In the genomic region with DNA sequence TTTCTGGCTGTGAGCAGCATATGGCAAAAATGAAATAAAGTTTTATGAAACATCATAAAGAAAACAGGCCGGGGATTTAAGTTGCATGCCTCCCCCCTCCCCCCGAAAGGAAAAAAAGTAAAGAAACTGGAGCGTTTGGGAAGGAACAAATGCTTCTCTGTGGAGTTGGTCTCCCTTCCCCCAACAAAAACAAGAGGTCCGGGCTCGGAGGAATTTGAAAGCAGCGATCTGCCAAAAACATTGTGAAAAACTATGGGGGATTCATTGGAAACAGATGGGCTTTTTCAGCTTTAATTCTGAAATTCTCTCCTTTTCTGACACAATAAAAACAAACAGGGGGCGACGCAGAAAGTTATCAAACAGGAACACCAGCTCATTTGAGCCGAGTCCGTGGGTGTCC, we compare ENCODE assay signal across 2 cellular contexts.
A peak's percentile ranks its signal among the peaks of the same experiment; 100 is the strongest.
TF ChIP-seq lines count a peak whose summit lies in the region.

No MANE protein-coding gene starts in this region.

TF ChIP-seq in A549, 52 proteins besides CTCF, POLR2A, EP300 and RAD21 (continued from another document):
- TF ChIP-seq ESRRA (IDR thresholded peaks at IDR 0.05; ENCODE audit: borderline replicate concordance, low read length) (no peak), EHMT2 (IDR thresholded peaks at IDR 0.05; ENCODE audit: low read depth) (no peak), HEYL (CRISPR knock-in tag; IDR thresholded peaks at IDR 0.05) (no peak), FOSL2 (IDR thresholded peaks at IDR 0.05) (no peak), FOSL2 (CRISPR knock-in tag; IDR thresholded peaks at IDR 0.05) (no peak), EHF (CRISPR knock-in tag; IDR thresholded peaks at IDR 0.05) (no peak), ZC3H11A (IDR thresholded peaks at IDR 0.05) (no peak), CHD2 (IDR thresholded peaks at IDR 0.05; ENCODE audit: low read length, partially characterized antibody) (no peak), REST (IDR thresholded peaks at IDR 0.05) (no peak), NPAS2 (CRISPR knock-in tag; IDR thresholded peaks at IDR 0.05; ENCODE audit: borderline replicate concordance) (no peak), HOXB13 (CRISPR knock-in tag; IDR thresholded peaks at IDR 0.05; ENCODE audit: low read depth) (no peak), ZFP36 (IDR thresholded peaks at IDR 0.05; ENCODE audit: borderline replicate concordance, partially characterized antibody) (no peak), CEBPB (IDR thresholded peaks at IDR 0.05) (no peak), ZNF302 (CRISPR knock-in tag; IDR thresholded peaks at IDR 0.05) (no peak), MAZ (IDR thresholded peaks at IDR 0.05; ENCODE audit: borderline replicate concordance, low read depth, low read length) (no peak), CBX2 (IDR thresholded peaks at IDR 0.05; ENCODE audit: borderline replicate concordance, low read depth) (no peak), KDM1A (IDR thresholded peaks at IDR 0.05; ENCODE audit: low read depth) (no peak), NFE2L2 (conservative IDR thresholded peaks at IDR 0.05; ENCODE audit: low read length) (no peak), HMGXB4 (CRISPR knock-in tag; IDR thresholded peaks at IDR 0.05; ENCODE audit: borderline replicate concordance) (no peak)
TF ChIP-seq in A549: peak in this region for 0.

TF ChIP-seq in H1, 55 proteins besides CTCF, POLR2A, EP300 and RAD21:
- TF ChIP-seq JUN (IDR thresholded peaks at IDR 0.05; ENCODE audit: low read depth, low read length) (no peak), SIN3A (conservative IDR thresholded peaks at IDR 0.05 in 1 of 2, IDR thresholded peaks at IDR 0.05 in 1 of 2; ENCODE audit: low read depth in 1 of 2, low read length in 2 of 2) (peak in 1 of 2 experiments; percentile 67; a peak in 1 of 4 replicates), FOSL1 (IDR thresholded peaks at IDR 0.05; ENCODE audit: insufficient read depth, low read depth, low read length) (no peak)
- TF ChIP-seq, protein P1, sequence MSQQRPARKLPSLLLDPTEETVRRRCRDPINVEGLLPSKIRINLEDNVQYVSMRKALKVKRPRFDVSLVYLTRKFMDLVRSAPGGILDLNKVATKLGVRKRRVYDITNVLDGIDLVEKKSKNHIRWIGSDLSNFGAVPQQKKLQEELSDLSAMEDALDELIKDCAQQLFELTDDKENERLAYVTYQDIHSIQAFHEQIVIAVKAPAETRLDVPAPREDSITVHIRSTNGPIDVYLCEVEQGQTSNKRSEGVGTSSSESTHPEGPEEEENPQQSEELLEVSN (IDR thresholded peaks at IDR 0.05), result no peak
- TF ChIP-seq, protein P2, sequence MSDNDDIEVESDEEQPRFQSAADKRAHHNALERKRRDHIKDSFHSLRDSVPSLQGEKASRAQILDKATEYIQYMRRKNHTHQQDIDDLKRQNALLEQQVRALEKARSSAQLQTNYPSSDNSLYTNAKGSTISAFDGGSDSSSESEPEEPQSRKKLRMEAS (IDR thresholded peaks at IDR 0.05), result no peak
